13 cellular contexts compared by ENCODE assay signal in the genomic region with DNA sequence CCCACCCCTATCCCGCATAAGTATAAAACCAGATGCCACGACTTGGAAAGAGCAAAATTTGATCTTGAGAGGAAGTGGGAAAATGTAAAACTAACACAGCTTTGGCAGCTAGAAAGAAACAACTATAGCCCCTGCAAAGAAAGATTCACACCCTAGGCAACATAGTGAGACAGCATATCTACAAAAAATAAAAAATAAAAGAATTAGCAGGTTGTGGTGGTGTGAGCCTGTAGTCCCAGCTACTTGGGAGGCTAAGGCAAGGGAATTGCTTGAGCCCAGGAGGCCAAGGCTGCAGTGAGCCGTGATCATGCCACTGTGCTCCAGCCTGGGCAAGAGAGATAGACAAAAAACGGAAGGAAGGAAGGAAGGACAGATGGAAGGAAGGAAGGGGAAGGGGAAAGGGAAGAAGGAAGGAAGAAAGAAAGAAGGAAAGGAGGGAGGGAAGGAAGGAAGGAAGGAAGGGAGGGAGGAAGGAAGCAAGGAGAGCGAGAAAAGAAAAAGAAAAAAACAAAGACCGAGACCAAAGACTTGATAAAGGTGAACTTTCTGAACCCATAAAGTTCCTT. TPM values are rescaled to one million over a fixed set of nuclear protein-coding genes. Genes with fewer than 3 reads are reported as not detected.
A peak's percentile ranks its signal among the peaks of the same experiment; 100 is the strongest.
DNase-seq lines count a peak whose midpoint lies in the region; ATAC-seq, FAIRE-seq and TF ChIP-seq lines count a peak whose summit lies in the region.
"Had no signal": no experiment of that assay in that cellular context is flagged by ENCODE, and none has a peak within 500 bp of the region (broad histone marks: within the 10 kb centered on the region; RNA-seq: fewer than 3 reads in every experiment).

No MANE protein-coding gene starts in this region.

- no peak for FAIRE-seq in H1 (lab: Jason Lieb, UNC)
- FAIRE-seq: colon had no signal

- H2AFZ ChIP-seq in OCI-LY7 (ENCODE audit: low read length) (peak overlapping the region; percentile 94), H1 (ENCODE audit: low read length) (0 out of 2 replicates have a peak overlapping the region, but pooled peaks have one; percentile 5)
- H2AFZ ChIP-seq: GM23338 had no signal

- H2BK12ac ChIP-seq in H1 (ENCODE audit: low read depth, low read length), result no peak overlapping the region

- H4K5ac ChIP-seq in H1 (ENCODE audit: insufficient read length, low read depth, low read length), result no peak overlapping the region

- no peak for TF ChIP-seq EP300 in H1 (IDR thresholded peaks at IDR 0.05; ENCODE audit: borderline replicate concordance in 1 of 2, low read depth in 2 of 2, low read length in 2 of 2)

- H3K14ac ChIP-seq in H1 (ENCODE audit: insufficient read length), result no peak overlapping the region

- no peak overlapping the region for H4K91ac ChIP-seq in H1 (replicated peaks; ENCODE audit: insufficient read length, low read length)

- no peak overlapping the region for H2BK15ac ChIP-seq in H1 (ENCODE audit: low read length)

- H2BK5ac ChIP-seq in H1 (ENCODE audit: low read depth, low read length), result no peak overlapping the region

- no peaks in the 10 kb centered on the region for H4K20me1 ChIP-seq in DOHH2 (ENCODE audit: control insufficient read depth, insufficient read depth, low read depth, low read length)
- no peaks in the 10 kb centered on the region for H4K20me1 ChIP-seq in OCI-LY7 (ENCODE audit: insufficient read depth, low read length)
- H4K20me1 ChIP-seq in H1 (replicated peaks in 1 of 2; ENCODE audit: control insufficient read depth in 1 of 2, insufficient read depth in 2 of 2, low read length in 2 of 2), result no peaks in the 10 kb centered on the region

- H3K9me3 ChIP-seq in DOHH2 (ENCODE audit: control insufficient read depth, insufficient read depth, low read length) (no peaks in the 10 kb centered on the region), OCI-LY7 (ENCODE audit: low read length) (no peaks in the 10 kb centered on the region), H1 (ENCODE audit: insufficient read depth in 2 of 2, low read depth in 1 of 2, low read length in 1 of 2) (no peaks in the 10 kb centered on the region), skeletal muscle tissue (ENCODE audit: control insufficient read depth in 3 of 3, low read length in 3 of 3) (no peaks in the 10 kb centered on the region), SJCRH30 (replicated peaks) (no peaks in the 10 kb centered on the region)
- H3K9me3 ChIP-seq: SJSA1 had no signal

- H3K56ac ChIP-seq in H1 (replicated peaks; ENCODE audit: insufficient read length, low read depth, low read length), result no peak overlapping the region

- H3K9ac ChIP-seq in H1 (replicated peaks in 1 of 4; ENCODE audit: extremely low read depth in 1 of 4, low read depth in 3 of 4, low read length in 3 of 4), result no peak overlapping the region
- no peak overlapping the region for H3K9ac ChIP-seq in skeletal muscle tissue (ENCODE audit: low read depth in 1 of 3, low read length in 3 of 3)

- H3K4me3 ChIP-seq in DOHH2 (ENCODE audit: low read length), result peak overlapping the region; percentile 62
- no peak overlapping the region for H3K4me3 ChIP-seq in OCI-LY7 (ENCODE audit: low read depth, low read length, poor library complexity, severe bottlenecking)
- H3K4me3 ChIP-seq in H1 (ENCODE audit: extremely low read depth in 1 of 4, insufficient read depth in 2 of 4, low read depth in 3 of 4, low read length in 4 of 4), result no peak overlapping the region
- H3K4me3 ChIP-seq in skeletal muscle tissue (ENCODE audit: low read length in 3 of 3), result no peak overlapping the region
- no peak overlapping the region for H3K4me3 ChIP-seq in SJCRH30
- H3K4me3 ChIP-seq: GM23338, SJSA1 had no signal

- CTCF ChIA-PET in OCI-LY7 (lab: Charles Lee; ENCODE audit: unreplicated experiment) (interaction anchor here (0.7 kb wide), 1 partner anchor 52 kb away, joined by 4 read pairs; no protein-coding TSS in a partner anchor), H1 (lab: Charles Lee; ENCODE audit: partially characterized antibody) (interaction anchor here (0.7 to 1.2 kb wide), 3 partner anchors 12 to 86 kb away, joined by 3 to 4 read pairs (median 4); no protein-coding TSS in a partner anchor)

- no peak overlapping the region for H3K23ac ChIP-seq in H1 (ENCODE audit: insufficient read length)

- H3K4me1 ChIP-seq in DOHH2 (ENCODE audit: control insufficient read depth, low read length) (peaks cover 73% of the 10 kb centered on the region), OCI-LY7 (ENCODE audit: insufficient read depth, low read length, poor library complexity, severe bottlenecking) (peaks cover 47% of the 10 kb centered on the region), H1 (replicated peaks in 1 of 4; ENCODE audit: control insufficient read depth in 3 of 4, insufficient read depth in 4 of 4, low read length in 3 of 4) (peaks cover 0 to 16% (median 3%) of the 10 kb centered on the region in 4 experiments; a peak in 2 of 7 replicates), skeletal muscle tissue (ENCODE audit: control insufficient read depth in 3 of 3, insufficient read depth in 3 of 3, low read length in 3 of 3) (peaks cover 20 to 21% (median 20%) of the 10 kb centered on the region in 3 donors), SJCRH30 (peaks cover 11% of the 10 kb centered on the region)

- 0 to 81% methylated on average over 1 to 6 of the region's 6 CpGs for WGBS in H1 (ENCODE audit: extremely low coverage in 1 of 2, insufficient coverage in 1 of 2, insufficient read length in 1 of 2, insufficient replicate concordance in 2 of 2, low coverage in 1 of 2, low lambda C conversion rate in 2 of 2, missing lambda C conversion rate in 1 of 2), 2 experiments

- H3K27me3 ChIP-seq in DOHH2 (ENCODE audit: control insufficient read depth, low read length) (no peaks in the 10 kb centered on the region), H1 (replicated peaks in 1 of 4; ENCODE audit: control insufficient read depth in 3 of 4, extremely low read depth in 1 of 4, insufficient read depth in 3 of 4, low read length in 3 of 4) (no peaks in the 10 kb centered on the region), skeletal muscle tissue (ENCODE audit: control insufficient read depth in 3 of 3, insufficient read depth in 3 of 3, low read length in 3 of 3) (no peaks in the 10 kb centered on the region), SJCRH30 (no peaks in the 10 kb centered on the region)
- H3K27me3 ChIP-seq: SJSA1 had no signal

- no peak overlapping the region for H4K8ac ChIP-seq in H1 (ENCODE audit: extremely low read depth, insufficient read depth, low read length)

- no peak for TF ChIP-seq CTCF in DOHH2 (IDR thresholded peaks at IDR 0.05; ENCODE audit: low read depth, low read length, poor library complexity, severe bottlenecking)
- TF ChIP-seq CTCF in OCI-LY7 (conservative IDR thresholded peaks at IDR 0.05; ENCODE audit: low read length), result no peak
- no peak for TF ChIP-seq CTCF in H1 (IDR thresholded peaks at IDR 0.05; ENCODE audit: control extremely low read depth in 1 of 3, insufficient read depth in 1 of 3, low read depth in 1 of 3, low read length in 3 of 3)

- H3K18ac ChIP-seq in H1 (ENCODE audit: extremely low read depth, low read length), result no peak overlapping the region

- no peak overlapping the region for H3K4ac ChIP-seq in H1 (replicated peaks; ENCODE audit: insufficient read length, low read depth, low read length)

- intact Hi-C loops in OCI-LY7 (cut with micrococcal nuclease; ENCODE audit: unreplicated experiment), result no loop called here

- DNase-seq in OCI-LY7 (ENCODE audit: low spot score) (no peak), H1 (ENCODE audit: low read depth in 1 of 2, low spot score in 2 of 2) (no peak), activated gamma-delta T cell treated with Interleukin-2 at 50 U/mL for 16 hours (no peak), SJCRH30 (no peak)
- DNase-seq: DMS79, head of caudate nucleus, Karpas-422 had no signal

- H3F3A ChIP-seq in DOHH2 (ENCODE audit: control insufficient read depth, insufficient read depth), result peaks cover 26% of the 10 kb centered on the region

- no peak overlapping the region for H2BK20ac ChIP-seq in H1 (ENCODE audit: low read length)

- no peaks in the 10 kb centered on the region for H3K79me2 ChIP-seq in DOHH2 (ENCODE audit: control insufficient read depth, low read length)
- H3K79me2 ChIP-seq in OCI-LY7 (ENCODE audit: insufficient read depth, low read depth, low read length), result no peaks in the 10 kb centered on the region
- H3K79me2 ChIP-seq in H1 (ENCODE audit: control insufficient read depth in 1 of 2, insufficient read depth in 2 of 2, low read length in 2 of 2), result no peaks in the 10 kb centered on the region

- H2AK5ac ChIP-seq in H1 (ENCODE audit: low read depth, low read length), result no peak overlapping the region

- no peak for TF ChIP-seq RAD21 in H1 (IDR thresholded peaks at IDR 0.05 in 1 of 2, conservative IDR thresholded peaks at IDR 0.05 in 1 of 2; ENCODE audit: low read depth in 2 of 2, low read length in 2 of 2)

- no peak for ATAC-seq in HG03521 (IDR thresholded peaks at IDR 0.05; ENCODE audit: unreplicated experiment)

- TF ChIP-seq POLR2A in H1 (IDR thresholded peaks at IDR 0.05; ENCODE audit: control extremely low read depth in 1 of 2, low read depth in 2 of 2, low read length in 2 of 2), result no peak

- H3K9me2 ChIP-seq in DOHH2 (replicated peaks; ENCODE audit: control insufficient read depth, low read length) (no peaks in the 10 kb centered on the region), OCI-LY7 (ENCODE audit: insufficient read depth, low read length) (no peaks in the 10 kb centered on the region)

- peak overlapping the region; percentile 39 for H3K27ac ChIP-seq in DOHH2 (ENCODE audit: low read depth, low read length)
- no peak overlapping the region for H3K27ac ChIP-seq in OCI-LY7 (ENCODE audit: low read depth, low read length, poor library complexity, severe bottlenecking)
- H3K27ac ChIP-seq in H1 (ENCODE audit: low read depth, low read length), result no peak overlapping the region
- peak overlapping the region; percentile 90 for H3K27ac ChIP-seq in skeletal muscle tissue (ENCODE audit: low read depth, low read length)
- no peak overlapping the region for H3K27ac ChIP-seq in SJCRH30
- H3K27ac ChIP-seq: SJSA1 had no signal

- no peaks in the 10 kb centered on the region for H3K23me2 ChIP-seq in H1 (ENCODE audit: low read depth, low read length)

- POLR2A ChIA-PET in OCI-LY7 (lab: Charles Lee) (interaction anchor here (0.9 to 5.2 kb wide), 9 partner anchors 8 to 89 kb away, joined by 3 to 22 read pairs (median 5); no protein-coding TSS in a partner anchor), H1 (lab: Charles Lee; ENCODE audit: partially characterized antibody) (no interaction called here)

- no TSS peak for BruUV-seq in OCI-LY7 (replicated peaks; lab: Mats Ljungman, UMichigan)

- no peak overlapping the region for H2BK120ac ChIP-seq in H1 (replicated peaks; ENCODE audit: low read depth, low read length)

- H3K79me1 ChIP-seq in H1 (ENCODE audit: low read depth, low read length), result no peaks in the 10 kb centered on the region

- H3K36me3 ChIP-seq in DOHH2 (ENCODE audit: control insufficient read depth, low read length) (no peaks in the 10 kb centered on the region), OCI-LY7 (ENCODE audit: insufficient read depth, low read length) (no peaks in the 10 kb centered on the region), H1 (ENCODE audit: control insufficient read depth in 2 of 4, insufficient read depth in 4 of 4, low read length in 3 of 4) (no peaks in the 10 kb centered on the region), skeletal muscle tissue (ENCODE audit: control insufficient read depth in 3 of 3, insufficient read depth in 3 of 3, low read length in 3 of 3) (no peaks in the 10 kb centered on the region), SJCRH30 (no peaks in the 10 kb centered on the region)
- H3K36me3 ChIP-seq: SJSA1 had no signal

- peak overlapping the region; percentile 68 for H3K4me2 ChIP-seq in DOHH2 (ENCODE audit: low read length)
- H3K4me2 ChIP-seq in OCI-LY7 (ENCODE audit: low read length), result peak overlapping the region; percentile 68; the same call in 1 of the 2 replicates
- H3K4me2 ChIP-seq in H1 (ENCODE audit: insufficient read depth in 1 of 2, low read depth in 2 of 2, low read length in 2 of 2), result no peak overlapping the region
- H3K4me2 ChIP-seq: GM23338 had no signal

RNA-seq across cellular contexts. Expression of a gene that starts 25.4 kb away (rescaled TPM):
- 8.5 and 10.4 TPM in 2 replicates for total RNA-seq in OCI-LY7 (2014; rRNA removed; shearing (Covaris generic))
- total RNA-seq in OCI-LY7 (2022), result 72.0 and 86.3 TPM in 2 replicates
- 30.6 and 35.8 TPM in 2 replicates for total RNA-seq in H1 (2021; fragmentation: NEBNext Ultra II Directional; extraction: Animal tissue kit (Norgen Biotek cat#: 25700))
- 5.3 and 10.9 TPM in 2 replicates for polyA plus RNA-seq in H1 (2011; rRNA removed)
- polyA plus RNA-seq in H1 (2011; cell fraction: cytosol; rRNA removed), result 18.4 TPM
- 1.3 TPM for polyA plus RNA-seq in H1 (2011; cell fraction: nucleus; rRNA removed)
- polyA plus RNA-seq in H1 (2012, experiment 1 of 2), result 21.9 to 42.7 TPM (median 25.2 TPM) in 4 replicates
- polyA plus RNA-seq in H1 (2012, experiment 2 of 2), result 4.3 TPM
- 24.6 TPM for polyA plus RNA-seq in H1 (2013, experiment 1 of 2)
- polyA plus RNA-seq in H1 (2013, experiment 2 of 2), result 23.2 TPM
- polyA minus RNA-seq in H1 (2011; rRNA and poly(A)+ RNA removed), result 6.4 and 7.3 TPM in 2 replicates
- polyA minus RNA-seq in H1 (2011; cell fraction: cytosol; rRNA and poly(A)+ RNA removed), result 6.9 TPM
- 5.8 TPM for polyA minus RNA-seq in H1 (2011; cell fraction: nucleus; rRNA and poly(A)+ RNA removed)
- total RNA-seq in skeletal muscle tissue, result 16.7 TPM
- 33.8 and 39.0 TPM in 2 replicates for total RNA-seq in SJCRH30 (2014; rRNA removed; shearing (Covaris generic))

Comparison
In these comparisons a context has a peak if more than half of its experiments do, and no peak if none do; other contexts are left out.
1. H3K27ac ChIP-seq: peak in DOHH2 (single experiment) and skeletal muscle tissue (single experiment); none in OCI-LY7 (single experiment), H1 (single experiment) and SJCRH30 (single experiment).
2. H3K4me2 ChIP-seq: peak in DOHH2 (single experiment) and OCI-LY7 (single experiment); none in H1 (0 of 2).